ENCODE assay signal across 1 cellular context in genomic region chr17:55402374-55402773, GRCh38.
TF ChIP-seq lines count a peak whose summit lies in the region.

No MANE protein-coding gene starts in this region.

TF ChIP-seq in WTC11, 78 proteins besides CTCF, POLR2A, EP300 and RAD21 (continued from another document):
- TF ChIP-seq ZNF281 (CRISPR knock-in tag; IDR thresholded peaks at IDR 0.05) (no peak), SOX15 (CRISPR knock-in tag; IDR thresholded peaks at IDR 0.05) (no peak), ZNF416 (CRISPR knock-in tag; IDR thresholded peaks at IDR 0.05) (no peak), SMAD4 (CRISPR knock-in tag; IDR thresholded peaks at IDR 0.05) (no peak), CREM (CRISPR knock-in tag; IDR thresholded peaks at IDR 0.05) (no peak)
